Comparison of ENCODE assay signal across 8 cellular contexts in genomic region chr9:105694320-105694847, GRCh38. TPM values are rescaled to one million over a fixed set of nuclear protein-coding genes. Genes with fewer than 3 reads are reported as not detected.
DNase-seq lines count a peak whose midpoint lies in the region; ATAC-seq and TF ChIP-seq lines count a peak whose summit lies in the region.

TSS of gene TMEM38B (plus strand) at chr9:105694541. CDS start at chr9:105694661, 120 bp downstream.

- TF ChIP-seq POLR2A in gastroesophageal sphincter (IDR thresholded peaks at IDR 0.05), result peak; percentile 39 to 55

- TF ChIP-seq EP300 in gastroesophageal sphincter (IDR thresholded peaks at IDR 0.05), result no peak

- H3K27ac ChIP-seq in RWPE1 (peak within 1 kb of the TSS; percentile 57), gastroesophageal sphincter (peak within 1 kb of the TSS in 3 of 4 donors; percentile 72 to 85 (median 73)), substantia nigra (ENCODE audit: low read depth, low read length, poor library complexity, severe bottlenecking) (no peak within 1 kb of the TSS)

- POLR2A ChIA-PET in RWPE1 (lab: Yijun Ruan, JAX; ENCODE audit: low non-redundant PET), result no interaction called here

- CTCF ChIA-PET in RWPE1 (lab: Yijun Ruan, JAX), result interaction anchor here (0.6 kb wide), 1 partner anchor 1711 kb away, joined by 3 read pairs; no protein-coding TSS in a partner anchor

- peak within 1 kb of the TSS; percentile 86 for H3K9ac ChIP-seq in ES-I3 (ENCODE audit: low read depth, low read length)

- WGBS in gastroesophageal sphincter (ENCODE audit: low coverage in 1 of 2), 2 donors, result no CpG with 5 or more reads among the region's 64 CpGs

- H3K9me3 ChIP-seq in ES-I3 (ENCODE audit: control insufficient read depth, insufficient read depth, low read length), result no peaks in the 10 kb centered on the region
- H3K9me3 ChIP-seq in gastroesophageal sphincter, result no peaks in the 10 kb centered on the region

- no peaks in the 10 kb centered on the region for H3K4me1 ChIP-seq in ES-I3 (ENCODE audit: insufficient read depth, low read length)
- peaks cover 0 to 24% (median 0%) of the 10 kb centered on the region in 3 donors for H3K4me1 ChIP-seq in gastroesophageal sphincter

- peaks cover 37% of the 10 kb centered on the region for H3K27me3 ChIP-seq in gastroesophageal sphincter

- peak within 1 kb of the TSS; percentile 49 to 70 for H3K4me3 ChIP-seq in gastroesophageal sphincter

- DNase-seq in KG1 (lab: John Stamatoyannopoulos, UW), result peak; percentile 73
- peak; percentile 96 for DNase-seq in RWPE1 (ENCODE audit: low spot score)
- DNase-seq in activated gamma-delta T cell treated with Interleukin-2 at 50 U/mL for 16 hours, result peak; percentile 72
- DNase-seq in nucleus accumbens (lab: John Stamatoyannopoulos, UW), result peak in 55 of 56 donors; percentile 13 to 87 (median 69)
- DNase-seq in substantia nigra (lab: John Stamatoyannopoulos, UW), result peak in 48 of 49 donors; percentile 12 to 88 (median 64)

- no peaks in the 10 kb centered on the region for H3K36me3 ChIP-seq in ES-I3 (ENCODE audit: insufficient read depth, low read length)
- H3K36me3 ChIP-seq in gastroesophageal sphincter, result no peaks in the 10 kb centered on the region

- TF ChIP-seq CTCF in RWPE1 (conservative IDR thresholded peaks at IDR 0.05; ENCODE audit: low read depth), result no peak
- TF ChIP-seq CTCF in gastroesophageal sphincter (IDR thresholded peaks at IDR 0.05), result no peak

- peak; percentile 79 for ATAC-seq in GM21825 (IDR thresholded peaks at IDR 0.05; ENCODE audit: unreplicated experiment)
- peak; percentile 95 for ATAC-seq in gastroesophageal sphincter

RNA-seq across cellular contexts. Expression of gene TMEM38B, which starts in this region (rescaled TPM):
- 10 to 100 TPM in 1 of 4 donors, 1 to 10 TPM in 3; 8.6 to 11.3 (median 9.3) TPM for total RNA-seq in gastroesophageal sphincter
